ENCODE assay signal across 1 cellular context in the genomic region with DNA sequence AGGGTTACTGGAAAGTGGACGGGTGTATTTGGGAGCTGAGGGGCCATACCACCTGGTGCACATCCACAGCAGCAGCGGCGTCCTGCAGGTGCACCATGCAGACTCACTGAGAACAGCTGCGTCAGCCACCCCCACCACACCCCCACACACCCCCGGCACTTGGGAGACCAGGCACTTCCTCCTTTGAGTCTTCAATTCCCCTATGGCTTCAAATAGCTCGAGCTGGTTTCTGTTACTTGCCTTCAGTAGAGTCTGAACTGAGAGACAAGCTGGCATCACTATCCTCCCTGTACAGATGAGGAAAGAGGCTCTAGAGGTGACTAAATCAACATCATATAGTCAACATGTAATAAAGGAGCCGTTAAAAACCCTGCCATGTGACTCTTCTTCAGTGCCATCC.
A peak's percentile ranks its signal among the peaks of the same experiment; 100 is the strongest.
TF ChIP-seq lines count a peak whose summit lies in the region.

No MANE protein-coding gene starts in this region.

TF ChIP-seq in GM12878, 131 proteins besides CTCF, POLR2A, EP300 and RAD21 (continued from another document):
- TF ChIP-seq, protein P1, sequence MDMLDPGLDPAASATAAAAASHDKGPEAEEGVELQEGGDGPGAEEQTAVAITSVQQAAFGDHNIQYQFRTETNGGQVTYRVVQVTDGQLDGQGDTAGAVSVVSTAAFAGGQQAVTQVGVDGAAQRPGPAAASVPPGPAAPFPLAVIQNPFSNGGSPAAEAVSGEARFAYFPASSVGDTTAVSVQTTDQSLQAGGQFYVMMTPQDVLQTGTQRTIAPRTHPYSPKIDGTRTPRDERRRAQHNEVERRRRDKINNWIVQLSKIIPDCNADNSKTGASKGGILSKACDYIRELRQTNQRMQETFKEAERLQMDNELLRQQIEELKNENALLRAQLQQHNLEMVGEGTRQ (IDR thresholded peaks at IDR 0.05; ENCODE audit: borderline replicate concordance, low read depth, low read length), result no peak
- TF ChIP-seq, protein P2, sequence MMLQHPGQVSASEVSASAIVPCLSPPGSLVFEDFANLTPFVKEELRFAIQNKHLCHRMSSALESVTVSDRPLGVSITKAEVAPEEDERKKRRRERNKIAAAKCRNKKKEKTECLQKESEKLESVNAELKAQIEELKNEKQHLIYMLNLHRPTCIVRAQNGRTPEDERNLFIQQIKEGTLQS (IDR thresholded peaks at IDR 0.05; ENCODE audit: borderline replicate concordance, extremely low read depth, low read depth, low read length), result no peak
- TF ChIP-seq WRNIP1 (IDR thresholded peaks at IDR 0.05; ENCODE audit: borderline replicate concordance, low read depth, low read length) (no peak), ZBED1 (IDR thresholded peaks at IDR 0.05; ENCODE audit: borderline replicate concordance) (peak; percentile 30; the same call in 1 of the 2 replicates), BCL11A (IDR thresholded peaks at IDR 0.05; ENCODE audit: low read depth, low read length) (0 out of 2 replicates have a peak, but pooled peaks have one; percentile 62), CBX3 (IDR thresholded peaks at IDR 0.05; ENCODE audit: borderline replicate concordance, low read depth) (no peak), SP1 (IDR thresholded peaks at IDR 0.05; ENCODE audit: low read depth, low read length) (peak; percentile 28), JUNB (IDR thresholded peaks at IDR 0.05) (no peak), ZNF274 (IDR thresholded peaks at IDR 0.05; ENCODE audit: insufficient read depth, insufficient read length) (no peak), ETV6 (conservative IDR thresholded peaks at IDR 0.05 in 1 of 2, IDR thresholded peaks at IDR 0.05 in 1 of 2; ENCODE audit: borderline replicate concordance in 1 of 2, low read depth in 1 of 2) (peak in 1 of 2 experiments; percentile 58; a peak in 1 of 4 replicates), YY1 (IDR thresholded peaks at IDR 0.05; ENCODE audit: low read depth, low read length) (no peak), YBX1 (IDR thresholded peaks at IDR 0.05) (no peak), NR2F1 (conservative IDR thresholded peaks at IDR 0.05) (no peak), EED (IDR thresholded peaks at IDR 0.05; ENCODE audit: low read depth) (peak; percentile 80), POU2F2 (IDR thresholded peaks at IDR 0.05; ENCODE audit: borderline replicate concordance, low read depth, low read length) (no peak), BACH1 (IDR thresholded peaks at IDR 0.05; ENCODE audit: borderline replicate concordance) (no peak; the same call in 1 of the 2 replicates), IKZF1 (conservative IDR thresholded peaks at IDR 0.05) (peak; percentile 86)
- TF ChIP-seq, protein P3, sequence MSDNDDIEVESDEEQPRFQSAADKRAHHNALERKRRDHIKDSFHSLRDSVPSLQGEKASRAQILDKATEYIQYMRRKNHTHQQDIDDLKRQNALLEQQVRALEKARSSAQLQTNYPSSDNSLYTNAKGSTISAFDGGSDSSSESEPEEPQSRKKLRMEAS (IDR thresholded peaks at IDR 0.05; ENCODE audit: low read depth, low read length), result no peak
- TF ChIP-seq, protein P4, sequence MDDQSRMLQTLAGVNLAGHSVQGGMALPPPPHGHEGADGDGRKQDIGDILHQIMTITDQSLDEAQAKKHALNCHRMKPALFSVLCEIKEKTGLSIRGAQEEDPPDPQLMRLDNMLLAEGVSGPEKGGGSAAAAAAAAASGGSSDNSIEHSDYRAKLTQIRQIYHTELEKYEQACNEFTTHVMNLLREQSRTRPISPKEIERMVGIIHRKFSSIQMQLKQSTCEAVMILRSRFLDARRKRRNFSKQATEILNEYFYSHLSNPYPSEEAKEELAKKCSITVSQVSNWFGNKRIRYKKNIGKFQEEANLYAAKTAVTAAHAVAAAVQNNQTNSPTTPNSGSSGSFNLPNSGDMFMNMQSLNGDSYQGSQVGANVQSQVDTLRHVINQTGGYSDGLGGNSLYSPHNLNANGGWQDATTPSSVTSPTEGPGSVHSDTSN (IDR thresholded peaks at IDR 0.05; ENCODE audit: insufficient replicate concordance, low read depth, low read length), result peak; percentile 32
- TF ChIP-seq, protein P5, sequence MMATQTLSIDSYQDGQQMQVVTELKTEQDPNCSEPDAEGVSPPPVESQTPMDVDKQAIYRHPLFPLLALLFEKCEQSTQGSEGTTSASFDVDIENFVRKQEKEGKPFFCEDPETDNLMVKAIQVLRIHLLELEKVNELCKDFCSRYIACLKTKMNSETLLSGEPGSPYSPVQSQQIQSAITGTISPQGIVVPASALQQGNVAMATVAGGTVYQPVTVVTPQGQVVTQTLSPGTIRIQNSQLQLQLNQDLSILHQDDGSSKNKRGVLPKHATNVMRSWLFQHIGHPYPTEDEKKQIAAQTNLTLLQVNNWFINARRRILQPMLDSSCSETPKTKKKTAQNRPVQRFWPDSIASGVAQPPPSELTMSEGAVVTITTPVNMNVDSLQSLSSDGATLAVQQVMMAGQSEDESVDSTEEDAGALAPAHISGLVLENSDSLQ (IDR thresholded peaks at IDR 0.05), result no peak
- TF ChIP-seq, protein P6, sequence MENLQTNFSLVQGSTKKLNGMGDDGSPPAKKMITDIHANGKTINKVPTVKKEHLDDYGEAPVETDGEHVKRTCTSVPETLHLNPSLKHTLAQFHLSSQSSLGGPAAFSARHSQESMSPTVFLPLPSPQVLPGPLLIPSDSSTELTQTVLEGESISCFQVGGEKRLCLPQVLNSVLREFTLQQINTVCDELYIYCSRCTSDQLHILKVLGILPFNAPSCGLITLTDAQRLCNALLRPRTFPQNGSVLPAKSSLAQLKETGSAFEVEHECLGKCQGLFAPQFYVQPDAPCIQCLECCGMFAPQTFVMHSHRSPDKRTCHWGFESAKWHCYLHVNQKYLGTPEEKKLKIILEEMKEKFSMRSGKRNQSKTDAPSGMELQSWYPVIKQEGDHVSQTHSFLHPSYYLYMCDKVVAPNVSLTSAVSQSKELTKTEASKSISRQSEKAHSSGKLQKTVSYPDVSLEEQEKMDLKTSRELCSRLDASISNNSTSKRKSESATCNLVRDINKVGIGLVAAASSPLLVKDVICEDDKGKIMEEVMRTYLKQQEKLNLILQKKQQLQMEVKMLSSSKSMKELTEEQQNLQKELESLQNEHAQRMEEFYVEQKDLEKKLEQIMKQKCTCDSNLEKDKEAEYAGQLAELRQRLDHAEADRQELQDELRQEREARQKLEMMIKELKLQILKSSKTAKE (IDR thresholded peaks at IDR 0.05; ENCODE audit: low read depth, poor library complexity, severe bottlenecking), result peak; percentile 45
- TF ChIP-seq, protein P7, sequence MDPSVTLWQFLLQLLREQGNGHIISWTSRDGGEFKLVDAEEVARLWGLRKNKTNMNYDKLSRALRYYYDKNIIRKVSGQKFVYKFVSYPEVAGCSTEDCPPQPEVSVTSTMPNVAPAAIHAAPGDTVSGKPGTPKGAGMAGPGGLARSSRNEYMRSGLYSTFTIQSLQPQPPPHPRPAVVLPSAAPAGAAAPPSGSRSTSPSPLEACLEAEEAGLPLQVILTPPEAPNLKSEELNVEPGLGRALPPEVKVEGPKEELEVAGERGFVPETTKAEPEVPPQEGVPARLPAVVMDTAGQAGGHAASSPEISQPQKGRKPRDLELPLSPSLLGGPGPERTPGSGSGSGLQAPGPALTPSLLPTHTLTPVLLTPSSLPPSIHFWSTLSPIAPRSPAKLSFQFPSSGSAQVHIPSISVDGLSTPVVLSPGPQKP (IDR thresholded peaks at IDR 0.05; ENCODE audit: low read depth, low read length), result no peak
- TF ChIP-seq, protein P8, sequence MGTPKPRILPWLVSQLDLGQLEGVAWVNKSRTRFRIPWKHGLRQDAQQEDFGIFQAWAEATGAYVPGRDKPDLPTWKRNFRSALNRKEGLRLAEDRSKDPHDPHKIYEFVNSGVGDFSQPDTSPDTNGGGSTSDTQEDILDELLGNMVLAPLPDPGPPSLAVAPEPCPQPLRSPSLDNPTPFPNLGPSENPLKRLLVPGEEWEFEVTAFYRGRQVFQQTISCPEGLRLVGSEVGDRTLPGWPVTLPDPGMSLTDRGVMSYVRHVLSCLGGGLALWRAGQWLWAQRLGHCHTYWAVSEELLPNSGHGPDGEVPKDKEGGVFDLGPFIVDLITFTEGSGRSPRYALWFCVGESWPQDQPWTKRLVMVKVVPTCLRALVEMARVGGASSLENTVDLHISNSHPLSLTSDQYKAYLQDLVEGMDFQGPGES (IDR thresholded peaks at IDR 0.05), result no peak
- TF ChIP-seq, protein P9, sequence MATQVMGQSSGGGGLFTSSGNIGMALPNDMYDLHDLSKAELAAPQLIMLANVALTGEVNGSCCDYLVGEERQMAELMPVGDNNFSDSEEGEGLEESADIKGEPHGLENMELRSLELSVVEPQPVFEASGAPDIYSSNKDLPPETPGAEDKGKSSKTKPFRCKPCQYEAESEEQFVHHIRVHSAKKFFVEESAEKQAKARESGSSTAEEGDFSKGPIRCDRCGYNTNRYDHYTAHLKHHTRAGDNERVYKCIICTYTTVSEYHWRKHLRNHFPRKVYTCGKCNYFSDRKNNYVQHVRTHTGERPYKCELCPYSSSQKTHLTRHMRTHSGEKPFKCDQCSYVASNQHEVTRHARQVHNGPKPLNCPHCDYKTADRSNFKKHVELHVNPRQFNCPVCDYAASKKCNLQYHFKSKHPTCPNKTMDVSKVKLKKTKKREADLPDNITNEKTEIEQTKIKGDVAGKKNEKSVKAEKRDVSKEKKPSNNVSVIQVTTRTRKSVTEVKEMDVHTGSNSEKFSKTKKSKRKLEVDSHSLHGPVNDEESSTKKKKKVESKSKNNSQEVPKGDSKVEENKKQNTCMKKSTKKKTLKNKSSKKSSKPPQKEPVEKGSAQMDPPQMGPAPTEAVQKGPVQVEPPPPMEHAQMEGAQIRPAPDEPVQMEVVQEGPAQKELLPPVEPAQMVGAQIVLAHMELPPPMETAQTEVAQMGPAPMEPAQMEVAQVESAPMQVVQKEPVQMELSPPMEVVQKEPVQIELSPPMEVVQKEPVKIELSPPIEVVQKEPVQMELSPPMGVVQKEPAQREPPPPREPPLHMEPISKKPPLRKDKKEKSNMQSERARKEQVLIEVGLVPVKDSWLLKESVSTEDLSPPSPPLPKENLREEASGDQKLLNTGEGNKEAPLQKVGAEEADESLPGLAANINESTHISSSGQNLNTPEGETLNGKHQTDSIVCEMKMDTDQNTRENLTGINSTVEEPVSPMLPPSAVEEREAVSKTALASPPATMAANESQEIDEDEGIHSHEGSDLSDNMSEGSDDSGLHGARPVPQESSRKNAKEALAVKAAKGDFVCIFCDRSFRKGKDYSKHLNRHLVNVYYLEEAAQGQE (IDR thresholded peaks at IDR 0.05; ENCODE audit: low read depth, low read length), result no peak
- TF ChIP-seq, protein P10, sequence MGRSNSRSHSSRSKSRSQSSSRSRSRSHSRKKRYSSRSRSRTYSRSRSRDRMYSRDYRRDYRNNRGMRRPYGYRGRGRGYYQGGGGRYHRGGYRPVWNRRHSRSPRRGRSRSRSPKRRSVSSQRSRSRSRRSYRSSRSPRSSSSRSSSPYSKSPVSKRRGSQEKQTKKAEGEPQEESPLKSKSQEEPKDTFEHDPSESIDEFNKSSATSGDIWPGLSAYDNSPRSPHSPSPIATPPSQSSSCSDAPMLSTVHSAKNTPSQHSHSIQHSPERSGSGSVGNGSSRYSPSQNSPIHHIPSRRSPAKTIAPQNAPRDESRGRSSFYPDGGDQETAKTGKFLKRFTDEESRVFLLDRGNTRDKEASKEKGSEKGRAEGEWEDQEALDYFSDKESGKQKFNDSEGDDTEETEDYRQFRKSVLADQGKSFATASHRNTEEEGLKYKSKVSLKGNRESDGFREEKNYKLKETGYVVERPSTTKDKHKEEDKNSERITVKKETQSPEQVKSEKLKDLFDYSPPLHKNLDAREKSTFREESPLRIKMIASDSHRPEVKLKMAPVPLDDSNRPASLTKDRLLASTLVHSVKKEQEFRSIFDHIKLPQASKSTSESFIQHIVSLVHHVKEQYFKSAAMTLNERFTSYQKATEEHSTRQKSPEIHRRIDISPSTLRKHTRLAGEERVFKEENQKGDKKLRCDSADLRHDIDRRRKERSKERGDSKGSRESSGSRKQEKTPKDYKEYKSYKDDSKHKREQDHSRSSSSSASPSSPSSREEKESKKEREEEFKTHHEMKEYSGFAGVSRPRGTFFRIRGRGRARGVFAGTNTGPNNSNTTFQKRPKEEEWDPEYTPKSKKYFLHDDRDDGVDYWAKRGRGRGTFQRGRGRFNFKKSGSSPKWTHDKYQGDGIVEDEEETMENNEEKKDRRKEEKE (IDR thresholded peaks at IDR 0.05), result no peak
